Comparison of ENCODE assay signal across 8 cellular contexts in the genomic region with DNA sequence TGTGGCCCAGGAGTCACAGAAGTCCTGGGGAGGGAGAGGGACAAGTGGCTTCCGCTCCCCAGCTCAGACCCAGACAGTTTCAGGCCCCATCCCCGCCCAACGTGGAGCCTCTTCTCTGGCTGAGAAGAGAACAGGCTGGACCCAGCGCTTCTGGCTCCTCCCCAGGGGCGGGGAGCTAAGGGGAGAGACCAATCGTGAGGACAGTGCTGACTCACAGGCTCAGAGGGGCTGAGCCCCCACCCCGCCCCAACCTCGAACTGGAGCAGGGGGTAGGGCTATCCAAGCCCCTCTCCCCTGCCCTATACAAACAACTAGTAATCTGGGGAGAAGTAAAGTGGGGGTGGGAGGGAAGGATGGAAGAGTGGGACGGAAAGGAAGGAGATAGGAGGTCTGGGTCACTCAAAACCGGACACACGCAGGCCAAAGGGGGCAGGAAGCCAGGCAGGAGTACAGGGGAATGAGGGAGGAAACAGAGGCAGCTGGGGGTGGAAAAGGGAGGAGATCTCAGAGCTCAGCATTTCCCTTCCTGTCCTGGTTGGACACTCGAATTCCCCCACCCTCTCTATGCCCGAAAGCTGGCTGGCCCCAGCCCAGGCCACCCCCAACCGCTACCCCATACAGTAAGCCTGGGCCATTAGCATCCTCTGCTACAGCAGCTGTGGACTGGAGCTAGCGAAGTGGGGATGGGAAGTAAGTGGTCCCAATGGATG. TPM values are rescaled to one million over a fixed set of nuclear protein-coding genes. Genes with fewer than 3 reads are reported as not detected.
DNase-seq lines count a peak whose midpoint lies in the region; ATAC-seq lines count a peak whose summit lies in the region.

A gene with protein sequence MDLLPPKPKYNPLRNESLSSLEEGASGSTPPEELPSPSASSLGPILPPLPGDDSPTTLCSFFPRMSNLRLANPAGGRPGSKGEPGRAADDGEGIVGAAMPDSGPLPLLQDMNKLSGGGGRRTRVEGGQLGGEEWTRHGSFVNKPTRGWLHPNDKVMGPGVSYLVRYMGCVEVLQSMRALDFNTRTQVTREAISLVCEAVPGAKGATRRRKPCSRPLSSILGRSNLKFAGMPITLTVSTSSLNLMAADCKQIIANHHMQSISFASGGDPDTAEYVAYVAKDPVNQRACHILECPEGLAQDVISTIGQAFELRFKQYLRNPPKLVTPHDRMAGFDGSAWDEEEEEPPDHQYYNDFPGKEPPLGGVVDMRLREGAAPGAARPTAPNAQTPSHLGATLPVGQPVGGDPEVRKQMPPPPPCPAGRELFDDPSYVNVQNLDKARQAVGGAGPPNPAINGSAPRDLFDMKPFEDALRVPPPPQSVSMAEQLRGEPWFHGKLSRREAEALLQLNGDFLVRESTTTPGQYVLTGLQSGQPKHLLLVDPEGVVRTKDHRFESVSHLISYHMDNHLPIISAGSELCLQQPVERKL (minus strand): TSS at position 117 of the 710 bp plus-strand sequence. CDS start 221 bp downstream, outside the sequence.

- no peaks in the 10 kb centered on the region for H3K9me3 ChIP-seq in skeletal muscle satellite cell (replicated peaks; ENCODE audit: low read length)

- no peaks in the 10 kb centered on the region for H3K27me3 Mint-ChIP-seq in T-cell

- no peak for ATAC-seq in T-cell (replicated peaks in 1 of 4)
- no peak for ATAC-seq in GM21576 (IDR thresholded peaks at IDR 0.05; ENCODE audit: unreplicated experiment)
- ATAC-seq in HG02588 (IDR thresholded peaks at IDR 0.05; ENCODE audit: unreplicated experiment) = no peak

- H3K4me1 Mint-ChIP-seq in T-cell = peaks cover 21 to 39% (median 24%) of the 10 kb centered on the region in 3 donors

- H3K27ac Mint-ChIP-seq in T-cell = peak within 1 kb of the TSS; percentile 77

- peak; percentile 37 for DNase-seq in DMS114 treated with DMSO at 0.1 percent for 48 hours (lab: John Stamatoyannopoulos, UW; ENCODE audit: unreplicated experiment)
- peak; percentile 82 for DNase-seq in HS-5 (ENCODE audit: low read depth)
- DNase-seq in T-cell = peak in 2 of 34 experiments; percentile 25 to 43
- peak; percentile 97 for DNase-seq in cerebellum (ENCODE audit: low spot score)
- DNase-seq in islet precursor cell = peak; percentile 97

- POLR2A ChIA-PET in T-cell (lab: Charles Lee) = interaction anchor here (0.5 to 1.4 kb wide), 6 partner anchors 10 to 31 kb away, joined by 3 to 9 read pairs (median 4); a partner anchor contains a TSS

- H3K9ac ChIP-seq in skeletal muscle satellite cell (ENCODE audit: low read depth, low read length) = peak within 1 kb of the TSS; percentile 94

- H3K4me3 Mint-ChIP-seq in T-cell = peak within 1 kb of the TSS in 2 of 3 donors; percentile 18 to 23

- peaks cover 17% of the 10 kb centered on the region for H3K36me3 Mint-ChIP-seq in T-cell

- H3K4me3 ChIP-seq in skeletal muscle satellite cell (ENCODE audit: low read length) = peak within 1 kb of the TSS; percentile 84

- peaks cover 55% of the 10 kb centered on the region for H3K4me1 ChIP-seq in skeletal muscle satellite cell (ENCODE audit: control insufficient read depth, insufficient read depth, low read length)

- H3K27me3 ChIP-seq in skeletal muscle satellite cell (ENCODE audit: control insufficient read depth, insufficient read depth, low read length) = no peaks in the 10 kb centered on the region

- CTCF ChIA-PET in T-cell (lab: Charles Lee) = interaction anchor here in 1 of 2 donors (0.6 to 1.4 kb wide), 2 partner anchors 24 to 635 kb away, joined by 4 to 6 read pairs; no protein-coding TSS in a partner anchor

- H3K36me3 ChIP-seq in skeletal muscle satellite cell (ENCODE audit: insufficient read depth, low read length) = peaks cover 29% of the 10 kb centered on the region

- no peaks in the 10 kb centered on the region for H3K9me3 Mint-ChIP-seq in T-cell

- H3K4me2 ChIP-seq in skeletal muscle satellite cell (ENCODE audit: low read length) = peak within 1 kb of the TSS; percentile 97

RNA-seq across cellular contexts. Expression of the gene that starts here (rescaled TPM):
- 10 to 100 TPM; 61.3 to 88.2 (median 76.8) TPM for total RNA-seq in T-cell
- 16.7 TPM for total RNA-seq in cerebellum
- total RNA-seq in skeletal muscle satellite cell (2012; rRNA removed) = 299 and 313 TPM in 2 replicates
